Comparison of ENCODE assay signal across 8 cellular contexts in the genomic region with DNA sequence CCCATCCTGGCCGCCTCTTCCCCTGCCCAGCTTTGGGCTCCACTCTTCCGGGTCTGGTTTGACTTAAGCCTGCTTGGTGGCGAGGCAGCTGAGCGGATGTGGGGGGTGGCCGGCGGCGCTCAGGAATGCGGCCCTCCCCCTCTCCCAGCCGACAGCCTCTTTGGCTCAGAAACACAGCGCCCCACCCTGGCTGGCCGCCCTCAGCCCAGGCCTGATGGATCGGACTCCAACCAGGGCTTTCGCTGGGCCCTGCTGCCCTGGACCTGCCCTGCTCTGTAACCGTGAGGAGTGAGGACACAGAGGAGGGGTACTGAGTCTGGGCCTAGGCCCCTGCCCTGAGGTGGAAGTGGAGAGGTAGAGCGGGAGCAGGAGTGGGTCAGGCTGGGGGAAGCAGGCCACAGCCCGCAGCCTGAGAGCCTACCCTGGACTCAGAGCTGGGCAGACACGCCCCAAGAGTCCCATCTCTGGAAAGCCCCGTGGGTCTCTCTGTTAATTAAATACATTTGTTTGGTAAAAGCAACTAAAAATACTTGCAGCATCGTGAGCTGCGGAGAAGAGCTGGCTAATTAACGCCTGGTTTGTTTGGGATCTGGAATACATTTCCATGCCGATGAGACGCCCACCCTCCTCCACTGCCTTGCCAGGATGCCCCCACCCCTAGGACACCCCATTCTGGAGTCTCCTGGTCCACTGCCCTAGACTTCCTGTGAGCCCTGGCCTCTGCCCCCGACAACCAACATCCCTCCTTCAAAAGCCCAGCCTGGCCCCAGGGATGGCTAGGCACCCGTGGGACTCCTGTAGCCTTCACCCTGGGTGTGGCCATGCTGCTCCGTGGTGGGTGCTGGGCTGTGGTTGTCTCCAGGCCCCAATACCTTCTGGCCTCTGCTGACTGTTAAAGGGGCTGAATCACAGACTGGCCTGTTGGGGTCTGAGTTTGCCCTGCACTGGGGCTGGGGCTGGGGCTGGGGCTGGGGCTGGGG. TPM values are rescaled to one million over a fixed set of nuclear protein-coding genes. Genes with fewer than 3 reads are reported as not detected.
DNase-seq lines count a peak whose midpoint lies in the region; ATAC-seq and TF ChIP-seq lines count a peak whose summit lies in the region.

No MANE protein-coding gene starts in this region.

- H3K9me3 Mint-ChIP-seq in activated CD4-positive, alpha-beta T cell treated with anti-CD3 and anti-CD28 coated beads for 36 hours (ENCODE audit: low read depth), result no peaks in the 10 kb centered on the region
- H3K9me3 Mint-ChIP-seq in endodermal cell (no peaks in the 10 kb centered on the region), type B pancreatic cell (no peaks in the 10 kb centered on the region)

- no peaks in the 10 kb centered on the region for H3K36me3 Mint-ChIP-seq in activated CD4-positive, alpha-beta T cell treated with anti-CD3 and anti-CD28 coated beads for 36 hours (ENCODE audit: low read depth)
- H3K36me3 Mint-ChIP-seq in endodermal cell (ENCODE audit: low read depth) (peaks cover 13% of the 10 kb centered on the region), type B pancreatic cell (no peaks in the 10 kb centered on the region)

- peaks cover 12% of the 10 kb centered on the region for H3K4me1 ChIP-seq in endodermal cell (ENCODE audit: control insufficient read depth, insufficient read depth, low read length)

- H3K27me3 Mint-ChIP-seq in activated CD4-positive, alpha-beta T cell treated with anti-CD3 and anti-CD28 coated beads for 36 hours, result no peaks in the 10 kb centered on the region
- H3K27me3 Mint-ChIP-seq in endodermal cell (ENCODE audit: insufficient read depth) (no peaks in the 10 kb centered on the region), type B pancreatic cell (no peaks in the 10 kb centered on the region)

- WGBS in endodermal cell (ENCODE audit: insufficient coverage in 1 of 2, insufficient read length in 1 of 2), 2 experiments, result 49 to 60% methylated on average over 18 to 26 of the region's 26 CpGs

- no peak overlapping the region for H3K4me3 ChIP-seq in endodermal cell (ENCODE audit: low read length)

- peak; percentile 20 for DNase-seq in activated CD4-positive, alpha-beta T cell treated with anti-CD3 and anti-CD28 coated beads for 36 hours
- no peak for DNase-seq in activated CD4-positive, alpha-beta T cell treated with anti-CD3 and anti-CD28 coated beads, Interleukin-2, amount 50 U/mL, for 48 hours
- peak; percentile 97 for DNase-seq in endodermal cell
- DNase-seq in lung microvascular endothelial cell (ENCODE audit: low read depth in 2 of 2), result peak; percentile 89 to 90
- peak; percentile 83 for DNase-seq in type B pancreatic cell (ENCODE audit: extremely low spot score, unreplicated experiment)
- DNase-seq in DMS 273 treated with DMSO at 0.1 percent for 48 hours (lab: John Stamatoyannopoulos, UW), result no peak
- DNase-seq in activated CD4-positive, alpha-beta T cell treated with anti-CD3 and anti-CD28 coated beads for 1 hour, result no peak

- H3K27ac Mint-ChIP-seq in activated CD4-positive, alpha-beta T cell treated with anti-CD3 and anti-CD28 coated beads for 36 hours, result no peak overlapping the region
- peak overlapping the region; percentile 93 for H3K27ac Mint-ChIP-seq in endodermal cell
- peak overlapping the region; percentile 70 for H3K27ac Mint-ChIP-seq in type B pancreatic cell

- POLR2A ChIA-PET in activated CD4-positive, alpha-beta T cell treated with anti-CD3 and anti-CD28 coated beads for 36 hours (lab: Charles Lee), result no interaction called here

- peak; percentile 81 for TF ChIP-seq CTCF in endodermal cell (conservative IDR thresholded peaks at IDR 0.05)
- peak; percentile 65 for TF ChIP-seq CTCF in type B pancreatic cell (conservative IDR thresholded peaks at IDR 0.05)

- no peaks in the 10 kb centered on the region for H3K9me3 ChIP-seq in endodermal cell (ENCODE audit: control insufficient read depth, low read length)

- no peaks in the 10 kb centered on the region for H3K4me1 Mint-ChIP-seq in activated CD4-positive, alpha-beta T cell treated with anti-CD3 and anti-CD28 coated beads for 36 hours
- H3K4me1 Mint-ChIP-seq in endodermal cell (peaks cover 15% of the 10 kb centered on the region), type B pancreatic cell (ENCODE audit: unreplicated experiment) (peaks cover 17% of the 10 kb centered on the region)

- no peak overlapping the region for H3K4me3 Mint-ChIP-seq in activated CD4-positive, alpha-beta T cell treated with anti-CD3 and anti-CD28 coated beads for 36 hours
- H3K4me3 Mint-ChIP-seq in endodermal cell (no peak overlapping the region), type B pancreatic cell (peak overlapping the region; percentile 22)

- no peaks in the 10 kb centered on the region for H3K27me3 ChIP-seq in endodermal cell (ENCODE audit: control insufficient read depth, insufficient read depth, low read length, poor library complexity, severe bottlenecking)

- no peak for ATAC-seq in activated CD4-positive, alpha-beta T cell treated with anti-CD3 and anti-CD28 coated beads for 36 hours
- ATAC-seq in GM18519 (IDR thresholded peaks at IDR 0.05; ENCODE audit: low FRiP score, unreplicated experiment), result no peak

- peak overlapping the region; percentile 25 for H3K9ac ChIP-seq in endodermal cell (ENCODE audit: extremely low read depth, low read length, poor library complexity, severe bottlenecking)

- no peak overlapping the region for H3K27ac ChIP-seq in endodermal cell (ENCODE audit: low read depth, low read length)

- intact Hi-C loops in activated CD4-positive, alpha-beta T cell treated with anti-CD3 and anti-CD28 coated beads for 36 hours (cut with DNase I, micrococcal nuclease), result no loop called here

- peaks cover 25% of the 10 kb centered on the region for H3K36me3 ChIP-seq in endodermal cell (ENCODE audit: control insufficient read depth, insufficient read depth, low read length)

- CTCF ChIA-PET in activated CD4-positive, alpha-beta T cell treated with anti-CD3 and anti-CD28 coated beads for 36 hours (lab: Charles Lee), result no interaction called here

RNA-seq across cellular contexts. Expression of a gene that starts 19.6 kb away (rescaled TPM):
- 1 to 10 TPM; 6.7 to 8.8 TPM for total RNA-seq in activated CD4-positive, alpha-beta T cell treated with anti-CD3 and anti-CD28 coated beads for 36 hours
- total RNA-seq in endodermal cell (10 to 100 TPM; 66.3 to 79.4 TPM), lung microvascular endothelial cell (10.9 and 15.1 TPM in 2 replicates), type B pancreatic cell (ENCODE audit: low replicate concordance) (55.9 and 59.2 TPM in 2 replicates)
- polyA plus RNA-seq in endodermal cell (2013, experiment 1 of 2), result 64.5 TPM
- polyA plus RNA-seq in endodermal cell (2013, experiment 2 of 2), result 61.1 TPM

Comparison
In these comparisons a context has a peak if more than half of its experiments do, and no peak if none do; other contexts are left out.
1. DNase-seq: peak in activated CD4-positive, alpha-beta T cell treated with anti-CD3 and anti-CD28 coated beads for 36 hours (single experiment), endodermal cell (single experiment), lung microvascular endothelial cell (2 of 2) and type B pancreatic cell (single experiment); none in activated CD4-positive, alpha-beta T cell treated with anti-CD3 and anti-CD28 coated beads, Interleukin-2, amount 50 U/mL, for 48 hours (0 of 2), DMS 273 treated with DMSO at 0.1 percent for 48 hours (single experiment) and activated CD4-positive, alpha-beta T cell treated with anti-CD3 and anti-CD28 coated beads for 1 hour (single experiment).